2 cellular contexts compared by ENCODE assay signal in the genomic region with DNA sequence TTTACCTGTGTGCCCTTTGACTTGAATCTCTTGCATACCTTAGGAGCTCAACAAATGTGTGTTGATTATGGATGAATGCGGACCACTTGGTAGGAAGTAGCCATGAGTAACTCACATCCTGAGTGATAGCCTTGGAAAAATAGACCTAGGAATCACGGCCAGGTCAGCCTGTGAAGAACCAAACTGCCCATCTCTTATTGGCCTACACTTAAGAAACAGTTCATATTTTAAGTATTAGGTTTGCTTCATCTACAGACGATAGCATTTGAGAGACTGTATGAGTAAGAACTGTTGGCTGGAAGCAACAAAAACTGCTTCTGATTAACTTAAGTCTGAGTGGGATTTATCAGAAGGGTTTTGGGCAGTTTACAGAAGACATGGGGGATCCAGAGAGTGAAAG.
TF ChIP-seq lines count a peak whose summit lies in the region.

No MANE protein-coding gene starts in this region.

TF ChIP-seq in SK-N-SH, 30 proteins besides CTCF, POLR2A, EP300 and RAD21 (continued from another document):
- no peak for TF ChIP-seq USF1 (IDR thresholded peaks at IDR 0.05; ENCODE audit: borderline replicate concordance, low read depth)

TF ChIP-seq in SK-N-SH treated with all-trans-retinoic acid at 6 μM for 48 hours, 23 proteins besides CTCF, POLR2A, EP300 and RAD21 (continued from another document):
- TF ChIP-seq PATZ1 (CRISPR knock-in tag; IDR thresholded peaks at IDR 0.05; ENCODE audit: borderline replicate concordance) (no peak), POU6F1 (CRISPR knock-in tag; IDR thresholded peaks at IDR 0.05; ENCODE audit: borderline replicate concordance, low read depth) (no peak), ARNTL (CRISPR knock-in tag; IDR thresholded peaks at IDR 0.05; ENCODE audit: borderline replicate concordance, low read depth) (no peak)
